1 cellular context compared by ENCODE assay signal in the genomic region with DNA sequence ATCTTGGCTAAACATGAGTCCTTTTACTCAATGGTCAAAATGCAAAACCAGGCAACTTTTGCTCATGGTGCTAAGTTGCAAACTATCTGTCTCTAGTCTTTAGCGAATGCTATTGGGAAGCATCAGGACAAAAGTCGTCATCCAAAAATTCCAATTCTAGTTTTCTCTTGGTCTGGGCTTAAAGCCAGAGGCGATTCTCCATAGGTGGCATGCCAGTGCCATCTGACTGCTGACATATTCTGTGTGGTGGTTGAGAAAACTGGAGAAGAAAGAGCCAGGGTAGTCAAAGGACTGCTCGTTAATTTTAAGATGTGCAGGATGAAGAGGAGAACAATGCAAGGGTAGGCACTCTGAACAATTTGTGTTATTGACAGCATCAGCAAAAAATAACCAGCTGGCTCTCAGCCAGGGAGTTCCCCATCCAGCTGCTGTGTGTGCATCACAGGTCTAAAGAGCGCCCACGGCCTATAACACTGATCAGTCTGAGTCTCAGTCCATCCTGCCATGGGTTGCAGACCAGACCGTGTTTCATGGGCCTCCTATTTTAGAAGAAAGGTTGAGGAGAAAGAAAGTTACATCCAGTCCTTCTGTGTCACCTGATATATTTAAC.
TF ChIP-seq lines count a peak whose summit lies in the region.

No MANE protein-coding gene starts in this region.

TF ChIP-seq in SK-N-SH treated with all-trans-retinoic acid at 6 μM for 48 hours, 23 proteins besides CTCF, POLR2A, EP300 and RAD21 (continued from another document):
- TF ChIP-seq, protein P1, sequence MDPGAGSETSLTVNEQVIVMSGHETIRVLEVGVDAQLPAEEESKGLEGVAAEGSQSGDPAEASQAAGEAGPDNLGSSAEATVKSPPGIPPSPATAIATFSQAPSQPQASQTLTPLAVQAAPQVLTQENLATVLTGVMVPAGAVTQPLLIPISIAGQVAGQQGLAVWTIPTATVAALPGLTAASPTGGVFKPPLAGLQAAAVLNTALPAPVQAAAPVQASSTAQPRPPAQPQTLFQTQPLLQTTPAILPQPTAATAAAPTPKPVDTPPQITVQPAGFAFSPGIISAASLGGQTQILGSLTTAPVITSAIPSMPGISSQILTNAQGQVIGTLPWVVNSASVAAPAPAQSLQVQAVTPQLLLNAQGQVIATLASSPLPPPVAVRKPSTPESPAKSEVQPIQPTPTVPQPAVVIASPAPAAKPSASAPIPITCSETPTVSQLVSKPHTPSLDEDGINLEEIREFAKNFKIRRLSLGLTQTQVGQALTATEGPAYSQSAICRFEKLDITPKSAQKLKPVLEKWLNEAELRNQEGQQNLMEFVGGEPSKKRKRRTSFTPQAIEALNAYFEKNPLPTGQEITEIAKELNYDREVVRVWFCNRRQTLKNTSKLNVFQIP (CRISPR knock-in tag; IDR thresholded peaks at IDR 0.05; ENCODE audit: borderline replicate concordance, low read depth), result no peak
- TF ChIP-seq ZNF70 (CRISPR knock-in tag; IDR thresholded peaks at IDR 0.05), result no peak
- TF ChIP-seq ZNF8 (CRISPR knock-in tag; IDR thresholded peaks at IDR 0.05), result no peak
- TF ChIP-seq ISL1 (CRISPR knock-in tag; IDR thresholded peaks at IDR 0.05), result no peak
- no peak for TF ChIP-seq CSDC2 (CRISPR knock-in tag; IDR thresholded peaks at IDR 0.05)
- no peak for TF ChIP-seq ZFP30 (CRISPR knock-in tag; IDR thresholded peaks at IDR 0.05)
- TF ChIP-seq TCF4 (CRISPR knock-in tag; IDR thresholded peaks at IDR 0.05; ENCODE audit: borderline replicate concordance), result no peak
- TF ChIP-seq GLIS3 (CRISPR knock-in tag; IDR thresholded peaks at IDR 0.05), result no peak
- no peak for TF ChIP-seq OSR1 (CRISPR knock-in tag; IDR thresholded peaks at IDR 0.05)
- TF ChIP-seq ZNF565 (CRISPR knock-in tag; conservative IDR thresholded peaks at IDR 0.05; ENCODE audit: low read depth), result no peak
TF ChIP-seq in SK-N-SH treated with all-trans-retinoic acid at 6 μM for 48 hours: peak in this region for 0.
